ENCODE assay signal across 1 cellular context in genomic region chr9:129561594-129562281, GRCh38.
TF ChIP-seq lines count a peak whose summit lies in the region.

No MANE protein-coding gene starts in this region.

TF ChIP-seq in WTC11, 78 proteins besides CTCF, POLR2A, EP300 and RAD21 (continued from another document):
- TF ChIP-seq RELA (CRISPR knock-in tag; IDR thresholded peaks at IDR 0.05; ENCODE audit: borderline replicate concordance) (no peak), ZNF121 (CRISPR knock-in tag; IDR thresholded peaks at IDR 0.05) (peak; percentile 76), TP53 (CRISPR knock-in tag; IDR thresholded peaks at IDR 0.05) (no peak), JAZF1 (CRISPR knock-in tag; IDR thresholded peaks at IDR 0.05) (no peak), E2F5 (CRISPR knock-in tag; IDR thresholded peaks at IDR 0.05) (no peak), RORB (CRISPR knock-in tag; IDR thresholded peaks at IDR 0.05) (no peak), FOXP1 (CRISPR knock-in tag; IDR thresholded peaks at IDR 0.05; ENCODE audit: borderline replicate concordance) (0 out of 2 replicates have a peak, but pooled peaks have one; percentile 17), ZNF263 (CRISPR knock-in tag; IDR thresholded peaks at IDR 0.05; ENCODE audit: low read depth) (no peak), SP1 (CRISPR knock-in tag; conservative IDR thresholded peaks at IDR 0.05) (no peak)
- TF ChIP-seq, protein P1, sequence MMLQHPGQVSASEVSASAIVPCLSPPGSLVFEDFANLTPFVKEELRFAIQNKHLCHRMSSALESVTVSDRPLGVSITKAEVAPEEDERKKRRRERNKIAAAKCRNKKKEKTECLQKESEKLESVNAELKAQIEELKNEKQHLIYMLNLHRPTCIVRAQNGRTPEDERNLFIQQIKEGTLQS (CRISPR knock-in tag; conservative IDR thresholded peaks at IDR 0.05), result no peak
- TF ChIP-seq, protein P2, sequence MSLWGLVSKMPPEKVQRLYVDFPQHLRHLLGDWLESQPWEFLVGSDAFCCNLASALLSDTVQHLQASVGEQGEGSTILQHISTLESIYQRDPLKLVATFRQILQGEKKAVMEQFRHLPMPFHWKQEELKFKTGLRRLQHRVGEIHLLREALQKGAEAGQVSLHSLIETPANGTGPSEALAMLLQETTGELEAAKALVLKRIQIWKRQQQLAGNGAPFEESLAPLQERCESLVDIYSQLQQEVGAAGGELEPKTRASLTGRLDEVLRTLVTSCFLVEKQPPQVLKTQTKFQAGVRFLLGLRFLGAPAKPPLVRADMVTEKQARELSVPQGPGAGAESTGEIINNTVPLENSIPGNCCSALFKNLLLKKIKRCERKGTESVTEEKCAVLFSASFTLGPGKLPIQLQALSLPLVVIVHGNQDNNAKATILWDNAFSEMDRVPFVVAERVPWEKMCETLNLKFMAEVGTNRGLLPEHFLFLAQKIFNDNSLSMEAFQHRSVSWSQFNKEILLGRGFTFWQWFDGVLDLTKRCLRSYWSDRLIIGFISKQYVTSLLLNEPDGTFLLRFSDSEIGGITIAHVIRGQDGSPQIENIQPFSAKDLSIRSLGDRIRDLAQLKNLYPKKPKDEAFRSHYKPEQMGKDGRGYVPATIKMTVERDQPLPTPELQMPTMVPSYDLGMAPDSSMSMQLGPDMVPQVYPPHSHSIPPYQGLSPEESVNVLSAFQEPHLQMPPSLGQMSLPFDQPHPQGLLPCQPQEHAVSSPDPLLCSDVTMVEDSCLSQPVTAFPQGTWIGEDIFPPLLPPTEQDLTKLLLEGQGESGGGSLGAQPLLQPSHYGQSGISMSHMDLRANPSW (CRISPR knock-in tag; conservative IDR thresholded peaks at IDR 0.05; ENCODE audit: low read depth), result no peak
